ENCODE assay signal across 26 cellular contexts in genomic region chr12:64514456-64514855, GRCh38.
"Had no signal": no experiment of that assay in that cellular context is flagged by ENCODE, and none has a peak within 500 bp of the region (broad histone marks: within the 10 kb centered on the region; RNA-seq: fewer than 3 reads in every experiment).

No MANE protein-coding gene starts in this region.

- H3K27ac ChIP-seq: coronary artery, dorsolateral prefrontal cortex, esophagus squamous epithelium, gastrocnemius medialis, heart right ventricle, left lung had no signal

- H3K4me1 Mint-ChIP-seq: immature natural killer cell, memory B cell had no signal

- H3K27me3 Mint-ChIP-seq: memory B cell had no signal

- H3K36me3 ChIP-seq: esophagus squamous epithelium, gastrocnemius medialis, heart right ventricle, left lung had no signal

- FAIRE-seq: colon, endothelial cell of umbilical vein had no signal

- H3K27me3 ChIP-seq: dorsolateral prefrontal cortex, esophagus squamous epithelium, gastrocnemius medialis, heart right ventricle, left lung had no signal

- H3K27ac Mint-ChIP-seq: immature natural killer cell, memory B cell had no signal

- H3K9me3 Mint-ChIP-seq: immature natural killer cell, memory B cell had no signal

- H3K4me3 Mint-ChIP-seq: immature natural killer cell, memory B cell had no signal

- H3K36me3 Mint-ChIP-seq: immature natural killer cell, memory B cell had no signal

- H3K4me1 ChIP-seq: esophagus squamous epithelium, gastrocnemius medialis, heart right ventricle, left lung had no signal

- ATAC-seq: gastrocnemius medialis, heart right ventricle, left colon, left lung, left ventricle myocardium superior had no signal

- H3K4me3 ChIP-seq: coronary artery, dorsolateral prefrontal cortex, esophagus squamous epithelium, gastrocnemius medialis, heart right ventricle, left lung, lung had no signal

- DNase-seq: dermis blood vessel endothelial cell; dorsolateral prefrontal cortex; effector CD4-positive, alpha-beta T cell; effector memory CD4-positive, alpha-beta T cell; esophagus squamous epithelium; foreskin fibroblast; foreskin melanocyte; gastrocnemius medialis; glutamatergic neuron; heart right ventricle; hypothalamus; immature natural killer cell; islet precursor cell; kidney; kidney glomerular epithelial cell; left colon; left lung; left ventricle myocardium superior; mammary epithelial cell; mesendoderm; midbrain had no signal

- H3K9me3 ChIP-seq: esophagus squamous epithelium, gastrocnemius medialis, heart right ventricle, left lung had no signal
